ENCODE assay signal across 20 cellular contexts in genomic region chr12:82862069-82862841, GRCh38.
DNase-seq lines count a peak whose midpoint lies in the region; ATAC-seq and TF ChIP-seq lines count a peak whose summit lies in the region.
"Had no signal": no experiment of that assay in that cellular context is flagged by ENCODE, and none has a peak within 500 bp of the region (broad histone marks: within the 10 kb centered on the region; RNA-seq: fewer than 3 reads in every experiment).

No MANE protein-coding gene starts in this region.

- in situ Hi-C loops in astrocyte of the spinal cord (cut with HindIII; ENCODE audit: low sequenced_read_pairs) = no loop called here

- no peaks in the 10 kb centered on the region for H3K27me3 Mint-ChIP-seq in T-cell
- H3K27me3 Mint-ChIP-seq: activated CD4-positive, alpha-beta T cell treated with anti-CD3 and anti-CD28 coated beads, Interleukin-2, amount 10 ng/mL, durations not matched to agents 7 days and 5 days; activated naive CD4-positive, alpha-beta T cell treated with anti-CD3 and anti-CD28 coated beads, Interleukin-2, amount 10 ng/mL, durations not matched to agents 7 days and 5 days; CD4-positive, alpha-beta T cell had no signal

- peaks cover 0 to 6% (median 0%) of the 10 kb centered on the region in 3 donors for H3K9me3 Mint-ChIP-seq in T-cell
- H3K9me3 Mint-ChIP-seq: activated CD4-positive, alpha-beta T cell treated with anti-CD3 and anti-CD28 coated beads, Interleukin-2, amount 10 ng/mL, durations not matched to agents 7 days and 5 days; CD4-positive, alpha-beta T cell had no signal

- POLR2A ChIA-PET in T-cell (lab: Charles Lee) = no interaction called here

- CTCF ChIA-PET in T-cell (lab: Charles Lee) = no interaction called here

- TF ChIP-seq CTCF in astrocyte of the spinal cord (IDR thresholded peaks at IDR 0.05; ENCODE audit: low read depth, low read length) = no peak

- no peak overlapping the region for H3K27ac Mint-ChIP-seq in T-cell
- H3K27ac Mint-ChIP-seq: activated CD4-positive, alpha-beta T cell treated with anti-CD3 and anti-CD28 coated beads, Interleukin-2, amount 10 ng/mL, durations not matched to agents 7 days and 5 days; activated naive CD4-positive, alpha-beta T cell treated with anti-CD3 and anti-CD28 coated beads, Interleukin-2, amount 10 ng/mL, durations not matched to agents 7 days and 5 days; CD4-positive, alpha-beta T cell had no signal

- no peak overlapping the region for H3K4me3 ChIP-seq in astrocyte of the spinal cord (ENCODE audit: low read depth, low read length)
- H3K4me3 ChIP-seq: skin epidermis, thyroid gland had no signal

- peak; percentile 28 for DNase-seq in A172 (ENCODE audit: low spot score)
- DNase-seq in HT-29 (ENCODE audit: low spot score) = peak; percentile 20
- DNase-seq in astrocyte of the spinal cord (ENCODE audit: low read depth, low spot score) = peak; percentile 43
- DNase-seq in left kidney (ENCODE audit: low read depth, low spot score) = peak; percentile 40
- DNase-seq in hepatic stellate cell (ENCODE audit: low spot score) = no peak
- DNase-seq in T-cell = no peak
- no peak for DNase-seq in NCI-H524 (lab: John Stamatoyannopoulos, UW)
- DNase-seq in CD1c-positive myeloid dendritic cell (ENCODE audit: extremely low spot score) = no peak
- DNase-seq: 8988T; activated CD4-positive, alpha-beta T cell treated with anti-CD3 and anti-CD28 coated beads, Interleukin-2, amount 10 ng/mL, durations not matched to agents 7 days and 5 days; activated naive CD4-positive, alpha-beta T cell treated with anti-CD3 and anti-CD28 coated beads, Interleukin-2, amount 10 ng/mL, durations not matched to agents 7 days and 5 days; activated T-cell treated with anti-CD3 and anti-CD28 coated beads for 4 hours; CD4-positive, alpha-beta T cell; DND-41; effector CD4-positive, alpha-beta T cell; left ventricle myocardium superior; NCI-H1694 treated with DMSO at 0.1 percent for 48 hours; NCI-H510A; thyroid gland had no signal

- H3K4me1 Mint-ChIP-seq in T-cell = no peaks in the 10 kb centered on the region
- H3K4me1 Mint-ChIP-seq: activated CD4-positive, alpha-beta T cell treated with anti-CD3 and anti-CD28 coated beads, Interleukin-2, amount 10 ng/mL, durations not matched to agents 7 days and 5 days; activated naive CD4-positive, alpha-beta T cell treated with anti-CD3 and anti-CD28 coated beads, Interleukin-2, amount 10 ng/mL, durations not matched to agents 7 days and 5 days had no signal

- no peak overlapping the region for H3K4me3 Mint-ChIP-seq in T-cell
- H3K4me3 Mint-ChIP-seq: activated CD4-positive, alpha-beta T cell treated with anti-CD3 and anti-CD28 coated beads, Interleukin-2, amount 10 ng/mL, durations not matched to agents 7 days and 5 days; activated naive CD4-positive, alpha-beta T cell treated with anti-CD3 and anti-CD28 coated beads, Interleukin-2, amount 10 ng/mL, durations not matched to agents 7 days and 5 days; CD4-positive, alpha-beta T cell had no signal

- H3K36me3 Mint-ChIP-seq in T-cell = peaks cover 23% of the 10 kb centered on the region
- H3K36me3 Mint-ChIP-seq: activated naive CD4-positive, alpha-beta T cell treated with anti-CD3 and anti-CD28 coated beads, Interleukin-2, amount 10 ng/mL, durations not matched to agents 7 days and 5 days had no signal

- ATAC-seq in T-cell (replicated peaks in 1 of 4) = no peak
- ATAC-seq: left ventricle myocardium superior had no signal

Comparison
In these comparisons a context has a peak if more than half of its experiments do, and no peak if none do; other contexts are left out.
1. DNase-seq: peak in A172 (single experiment), HT-29 (single experiment), astrocyte of the spinal cord (single experiment) and left kidney (single experiment); none in hepatic stellate cell (single experiment), T-cell (0 of 34), NCI-H524 (0 of 2) and CD1c-positive myeloid dendritic cell (single experiment).